ENCODE assay signal across 8 cellular contexts in the genomic region with DNA sequence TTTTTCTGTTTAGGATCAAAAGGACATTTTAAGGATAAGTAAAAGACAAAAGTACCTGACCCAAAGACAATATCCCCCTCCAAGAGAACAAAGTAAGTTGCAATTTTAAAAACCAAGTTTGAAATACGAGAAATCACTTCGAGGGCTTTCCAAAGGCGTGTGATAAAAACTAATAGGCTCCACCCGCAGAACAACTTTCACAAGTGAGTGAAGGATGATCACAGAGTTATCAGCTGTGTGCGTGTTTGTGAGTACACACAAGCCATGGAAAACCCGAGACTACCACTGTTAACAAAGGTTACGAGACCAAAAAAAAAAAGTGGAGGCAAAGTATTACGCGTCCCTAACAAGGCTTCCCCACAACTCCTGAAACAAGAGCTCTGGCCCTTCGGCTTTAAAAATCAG. TPM values are rescaled to one million over a fixed set of nuclear protein-coding genes. Genes with fewer than 3 reads are reported as not detected.
A peak's percentile ranks its signal among the peaks of the same experiment; 100 is the strongest.
DNase-seq lines count a peak whose midpoint lies in the region; FAIRE-seq and TF ChIP-seq lines count a peak whose summit lies in the region.

No MANE protein-coding gene starts in this region.

- peaks cover 44% of the 10 kb centered on the region for H4K20me1 ChIP-seq in SU-DHL-6 (ENCODE audit: low read depth, low read length)

- no peak overlapping the region for H2BK120ac ChIP-seq in neuronal stem cell (ENCODE audit: low read depth, low read length)

- H4K8ac ChIP-seq in neuronal stem cell (ENCODE audit: low read depth, low read length): no peak overlapping the region

- peak overlapping the region; percentile 97 for H3K18ac ChIP-seq in neuronal stem cell (ENCODE audit: low read length)

- H3K36me3 ChIP-seq in SU-DHL-6 (ENCODE audit: low read length): no peaks in the 10 kb centered on the region
- H3K36me3 ChIP-seq in neuronal stem cell (replicated peaks in 1 of 2; ENCODE audit: control insufficient read depth in 2 of 2, insufficient read depth in 2 of 2, low read length in 2 of 2): no peaks in the 10 kb centered on the region

- H3K9me3 ChIP-seq in SU-DHL-6 (ENCODE audit: insufficient read depth, low read length): no peaks in the 10 kb centered on the region
- peaks cover 0 to 3% of the 10 kb centered on the region in 2 donors for H3K9me3 ChIP-seq in neuronal stem cell (replicated peaks in 1 of 2; ENCODE audit: control insufficient read depth in 2 of 2, insufficient read depth in 1 of 2, low read depth in 1 of 2, low read length in 2 of 2)

- H3K4me1 ChIP-seq in neuronal stem cell (ENCODE audit: control insufficient read depth in 2 of 2, insufficient read depth in 1 of 2, low read depth in 1 of 2, low read length in 2 of 2): peaks cover 7 to 11% of the 10 kb centered on the region in 2 donors

- H4K91ac ChIP-seq in neuronal stem cell (ENCODE audit: low read depth, low read length, poor library complexity): no peak overlapping the region

- in situ Hi-C loops in G401 (cut with HindIII; ENCODE audit: low sequenced_read_pairs): no loop called here

- H3K4ac ChIP-seq in neuronal stem cell (ENCODE audit: low read length): no peak overlapping the region

- peak overlapping the region; percentile 97 for H3K27ac ChIP-seq in 22Rv1
- H3K27ac ChIP-seq in SU-DHL-6 (ENCODE audit: low read depth, low read length): peak overlapping the region; percentile 91
- H3K27ac ChIP-seq in neuronal stem cell (replicated peaks; ENCODE audit: low read length): peak overlapping the region; percentile 100

- peaks cover 56% of the 10 kb centered on the region for H3K79me2 ChIP-seq in SU-DHL-6 (ENCODE audit: insufficient read depth, low read length)

- TF ChIP-seq CTCF in 22Rv1 (IDR thresholded peaks at IDR 0.05): no peak
- TF ChIP-seq CTCF in GM12875 (IDR thresholded peaks at IDR 0.05; ENCODE audit: borderline replicate concordance, insufficient read depth, low read depth, low read length): no peak
- no peak for TF ChIP-seq CTCF in SU-DHL-6 (IDR thresholded peaks at IDR 0.05; ENCODE audit: insufficient read depth, low read length, poor library complexity, severe bottlenecking)

- H3K4me2 ChIP-seq in SU-DHL-6 (ENCODE audit: low read depth, low read length, poor library complexity, severe bottlenecking): peak overlapping the region; percentile 98
- H3K4me2 ChIP-seq in neuronal stem cell (ENCODE audit: insufficient read depth, low read length, poor library complexity, severe bottlenecking): peak overlapping the region; percentile 54

- H3K4me3 ChIP-seq in GM12875 (ENCODE audit: low read depth, low read length) (peak overlapping the region; percentile 86), SU-DHL-6 (ENCODE audit: insufficient read depth, low read length, poor library complexity, severe bottlenecking) (peak overlapping the region; percentile 68), neuronal stem cell (ENCODE audit: low read length in 2 of 2) (peak overlapping the region; percentile 69 to 98)

- peaks cover 1% of the 10 kb centered on the region for H3K79me1 ChIP-seq in neuronal stem cell (ENCODE audit: low read depth, low read length)

- H3K9ac ChIP-seq in SU-DHL-6 (ENCODE audit: low read length) (peak overlapping the region; percentile 85), neuronal stem cell (ENCODE audit: low read depth, low read length, poor library complexity) (peak overlapping the region; percentile 90)

- DNase-seq in fibroblast of gingiva (ENCODE audit: low read depth) (peak; percentile 41), neuronal stem cell (ENCODE audit: low spot score) (no peak), G401 (ENCODE audit: low spot score) (no peak), NCI-H748 treated with DMSO at 0.1 percent for 48 hours (lab: John Stamatoyannopoulos, UW) (no peak), HTR-8/SVneo (ENCODE audit: insufficient read length, low spot score) (no peak)

- H2AFZ ChIP-seq in SU-DHL-6 (ENCODE audit: low read depth, low read length, severe bottlenecking) (peak overlapping the region; percentile 57), neuronal stem cell (ENCODE audit: low read length) (peak overlapping the region; percentile 96)

- peak overlapping the region; percentile 60 for H2AK5ac ChIP-seq in neuronal stem cell (ENCODE audit: low read depth, low read length)

- peak overlapping the region; percentile 87 for H3K14ac ChIP-seq in neuronal stem cell (ENCODE audit: low read length)

- H2BK12ac ChIP-seq in neuronal stem cell (ENCODE audit: low read length): no peak overlapping the region

- H3K27me3 ChIP-seq in SU-DHL-6 (ENCODE audit: low read length) (no peaks in the 10 kb centered on the region), neuronal stem cell (ENCODE audit: control insufficient read depth in 3 of 3, insufficient read depth in 3 of 3, low read depth in 1 of 3, low read length in 3 of 3) (no peaks in the 10 kb centered on the region)

- H2BK5ac ChIP-seq in neuronal stem cell (ENCODE audit: low read length): peak overlapping the region; percentile 85

- no peak overlapping the region for H2BK15ac ChIP-seq in neuronal stem cell (ENCODE audit: low read length)

- no peaks in the 10 kb centered on the region for H3K9me2 ChIP-seq in SU-DHL-6 (replicated peaks; ENCODE audit: insufficient read depth, low read length)

- FAIRE-seq in HTR-8/SVneo (lab: Jason Lieb, UNC): no peak

- peak overlapping the region; percentile 100 for H3K23ac ChIP-seq in neuronal stem cell (ENCODE audit: low read depth, low read length, poor library complexity)

- no CpG with 5 or more reads among the region's 10 CpGs for WGBS in neuronal stem cell (ENCODE audit: extremely low coverage in 2 of 2, insufficient read length in 2 of 2, insufficient replicate concordance in 1 of 2), 2 donors

- peaks cover 8% of the 10 kb centered on the region for H3F3A ChIP-seq in SU-DHL-6 (ENCODE audit: insufficient read depth)

RNA-seq across cellular contexts. Expression of a gene that starts 0.8 kb away (rescaled TPM):
- 72.0 TPM for polyA plus RNA-seq in neuronal stem cell (2013, experiment 1 of 2)
- polyA plus RNA-seq in neuronal stem cell (2013, experiment 2 of 2): 69.8 TPM
- total RNA-seq in G401 (2014; rRNA removed; shearing (Covaris generic)): 54.3 and 68.8 TPM in 2 replicates
